8 cellular contexts compared by ENCODE assay signal in genomic region chr2:219057709-219058540, GRCh38. TPM values are rescaled to one million over a fixed set of nuclear protein-coding genes. Genes with fewer than 3 reads are reported as not detected.
DNase-seq lines count a peak whose midpoint lies in the region; ATAC-seq, FAIRE-seq and TF ChIP-seq lines count a peak whose summit lies in the region.

No MANE protein-coding gene starts in this region.

- peak overlapping the region; percentile 97 for H3K4me2 ChIP-seq in A549

- peaks cover 13% of the 10 kb centered on the region for H3K4me1 Mint-ChIP-seq in memory B cell

- POLR2A ChIA-PET in A549 (lab: Yijun Ruan, JAX) = interaction anchor here (1.0 kb wide), 1 partner anchor 148 kb away, joined by 3 read pairs; no protein-coding TSS in a partner anchor

- WGBS in A549 (ENCODE audit: missing lambda C conversion rate) = 48% methylated on average over 23 of the region's 52 CpGs

- TF ChIP-seq EP300 in A549 (IDR thresholded peaks at IDR 0.05) = no peak

- H3K9me3 Mint-ChIP-seq in memory B cell = no peaks in the 10 kb centered on the region

- TF ChIP-seq RAD21 in A549 (conservative IDR thresholded peaks at IDR 0.05 in 1 of 2, IDR thresholded peaks at IDR 0.05 in 1 of 2) = peak; percentile 80 to 91

- TF ChIP-seq CTCF in A549 (IDR thresholded peaks at IDR 0.05) = peak; percentile 80

- H3K27me3 Mint-ChIP-seq in memory B cell = peaks cover 24% of the 10 kb centered on the region

- H3K27ac ChIP-seq in A549 = no peak overlapping the region

- H3K27ac Mint-ChIP-seq in memory B cell = no peak overlapping the region

- TF ChIP-seq POLR2A in A549 (IDR thresholded peaks at IDR 0.05; ENCODE audit: low read length) = no peak

- H3K4me3 Mint-ChIP-seq in memory B cell = peak overlapping the region; percentile 63

- no peaks in the 10 kb centered on the region for H3K9me3 ChIP-seq in A549

- CTCF ChIA-PET in A549 (lab: Yijun Ruan, JAX) = interaction anchor here (0.6 to 12.2 kb wide), 60 partner anchors 12 to 762 kb away, joined by 3 to 332 read pairs (median 5); partner anchors contain the start of genes CFAP65, CNPPD1, CRYBA2 and DNPEP

- ATAC-seq in A549 (peak; percentile 72 to 86), GM18858 (IDR thresholded peaks at IDR 0.05; ENCODE audit: unreplicated experiment) (peak; percentile 71), HG03139 (IDR thresholded peaks at IDR 0.05; ENCODE audit: unreplicated experiment) (peak; percentile 87), memory B cell (ENCODE audit: low read depth) (peak; percentile 95)

- DNase-seq in A549 (ENCODE audit: low read depth in 1 of 2, low spot score in 1 of 2) (peak in 1 of 2 experiments; percentile 60), NCI-H510A (lab: John Stamatoyannopoulos, UW) (peak; percentile 74), ecto neural progenitor cell (ENCODE audit: low spot score) (peak; percentile 86), memory B cell (ENCODE audit: low spot score in 2 of 2) (peak; percentile 74 to 81)
- peak; percentile 81 to 86 for DNase-seq in activated CD4-positive, alpha-beta T cell treated with anti-CD3 and anti-CD28 coated beads, Interleukin-2, amount 50 U/mL, for 48 hours
- DNase-seq in stimulated activated CD8-positive, alpha-beta memory T cell treated with anti-CD3 and anti-CD28 coated beads, Interleukin-12 subunit alpha, Interleukin-12 subunit beta, amount 100 ng/mL, for 4 hours (ENCODE audit: low read depth) = peak; percentile 63

- no peak for FAIRE-seq in A549 (lab: Jason Lieb, UNC)

- H3K4me1 ChIP-seq in A549 = peaks cover 26% of the 10 kb centered on the region

- no peaks in the 10 kb centered on the region for H3K36me3 Mint-ChIP-seq in memory B cell

- H3K4me3 ChIP-seq in A549 = peak overlapping the region; percentile 53; the same call in 2 of the 3 replicates

TF ChIP-seq in A549, 52 proteins besides CTCF, POLR2A, EP300 and RAD21:
- TF ChIP-seq CBX8 (IDR thresholded peaks at IDR 0.05) (no peak), SMC3 (IDR thresholded peaks at IDR 0.05) (peak; percentile 81), EHMT2 (IDR thresholded peaks at IDR 0.05; ENCODE audit: low read depth) (no peak), NPAS2 (CRISPR knock-in tag; IDR thresholded peaks at IDR 0.05; ENCODE audit: borderline replicate concordance) (no peak), RFX5 (IDR thresholded peaks at IDR 0.05) (no peak), ZFP36 (IDR thresholded peaks at IDR 0.05; ENCODE audit: borderline replicate concordance, partially characterized antibody) (no peak), GATA3 (IDR thresholded peaks at IDR 0.05; ENCODE audit: borderline replicate concordance) (no peak), JUNB (IDR thresholded peaks at IDR 0.05) (no peak), HMGXB4 (CRISPR knock-in tag; IDR thresholded peaks at IDR 0.05; ENCODE audit: borderline replicate concordance) (no peak)

RNA-seq across cellular contexts. Expression of gene IHH, which starts 2.8 kb away (rescaled TPM):
- polyA plus RNA-seq in A549 (2011; rRNA removed) = not detected in 2 replicates
- 0.09 and 0.11 TPM in 2 replicates for polyA plus RNA-seq in A549 (2012; cell fraction: cytosol; rRNA removed)
- 0.50 and 0.58 TPM in 2 replicates for polyA plus RNA-seq in A549 (2012; cell fraction: nucleus; rRNA removed)
- polyA plus RNA-seq in A549 (2017; fragmentation: RNase III; extraction: RNeasy Plus Mini Kit Qiagen cat#74134 plus additional on column Dnase treatment) = 0.08 to 0.13 TPM (median 0.10 TPM) in 3 replicates
- 0.12 TPM in 1 of 2 replicates, not detected in the other for polyA minus RNA-seq in A549 (2011; rRNA and poly(A)+ RNA removed)

RNA-seq across cellular contexts. Expression of gene CFAP65, which starts 16.6 kb away (rescaled TPM):
- polyA plus RNA-seq in A549 (2011; rRNA removed) (0.09 and 0.12 TPM in 2 replicates), A549 (2017; fragmentation: RNase III; extraction: RNeasy Plus Mini Kit Qiagen cat#74134 plus additional on column Dnase treatment) (0.14 to 0.28 TPM (median 0.22 TPM) in 3 replicates)
- 0.08 and 0.09 TPM in 2 replicates for polyA plus RNA-seq in A549 (2012; cell fraction: cytosol; rRNA removed)
- polyA plus RNA-seq in A549 (2012; cell fraction: nucleus; rRNA removed) = 0.15 and 0.23 TPM in 2 replicates
- not detected in 2 replicates for polyA minus RNA-seq in A549 (2011; rRNA and poly(A)+ RNA removed)
